8 cellular contexts compared by ENCODE assay signal in genomic region chr14:69151458-69152180, GRCh38. TPM values are rescaled to one million over a fixed set of nuclear protein-coding genes. Genes with fewer than 3 reads are reported as not detected.
DNase-seq lines count a peak whose midpoint lies in the region; ATAC-seq, FAIRE-seq and TF ChIP-seq lines count a peak whose summit lies in the region.

No MANE protein-coding gene starts in this region.

- H3K4me1 Mint-ChIP-seq in dendritic cell treated with granulocyte-macrophage colony-stimulating factor and Interleukin-4, amounts not matched to agents 40 ng/mL and 50 ng/mL, for 4 days (ENCODE audit: low read depth) = peaks cover 41% of the 10 kb centered on the region

- ATAC-seq in GM18511 (IDR thresholded peaks at IDR 0.05; ENCODE audit: unreplicated experiment) = peak; percentile 46
- peak; percentile 53 for ATAC-seq in HG03280 (IDR thresholded peaks at IDR 0.05; ENCODE audit: unreplicated experiment)
- peak; percentile 77 for ATAC-seq in HepG2

- 0% methylated on average over 14 of the region's 57 CpGs for WGBS in HepG2 (ENCODE audit: low lambda C conversion rate)

- H3K79me2 ChIP-seq in HepG2 (ENCODE audit: insufficient read depth, low read length) = peaks cover 46% of the 10 kb centered on the region

- CTCF ChIA-PET in HepG2 (lab: Yijun Ruan, JAX; ENCODE audit: low intra/inter-chr PET ratio, low total read pairs) = interaction anchor here (1.6 kb wide), 1 partner anchor 22 kb away, joined by 6 read pairs; no protein-coding TSS in a partner anchor

- intact Hi-C loops in dendritic cell treated with granulocyte-macrophage colony-stimulating factor and Interleukin-4, amounts not matched to agents 40 ng/mL and 50 ng/mL, for 4 days (cut with micrococcal nuclease) = loop anchor here (2.0 to 5.0 kb wide), 2 partner anchors 41 to 175 kb away; partner anchors contain the start of gene EXD2
- intact Hi-C loops in HepG2 (cut with micrococcal nuclease; ENCODE audit: unreplicated experiment) = loop anchor here (1.0 kb wide), 1 partner anchor 22 kb away; no protein-coding TSS in a partner anchor

- peak in 1 of 2 experiments; percentile 45; a peak in 2 of 4 replicates for TF ChIP-seq EP300 in HepG2 (IDR thresholded peaks at IDR 0.05; ENCODE audit: low read depth in 2 of 2, low read length in 2 of 2)
- no peak for TF ChIP-seq EP300 in HepG2 (CRISPR knock-in tag; IDR thresholded peaks at IDR 0.05; ENCODE audit: borderline replicate concordance)

- in situ Hi-C loops in HepG2 (cut with HindIII; ENCODE audit: extremely low pct_ligation_motif_present, low pct_unique_long_range_greater_than_20kb) = no loop called here

- no peaks in the 10 kb centered on the region for H3K9me3 Mint-ChIP-seq in dendritic cell treated with granulocyte-macrophage colony-stimulating factor and Interleukin-4, amounts not matched to agents 40 ng/mL and 50 ng/mL, for 4 days

- H2AFZ ChIP-seq in HepG2 (ENCODE audit: low read length) = no peak overlapping the region

- 0 out of 5 replicates have a peak, but pooled peaks cover 0 to 3% of the 10 kb centered on the region in 2 experiments for H3K36me3 ChIP-seq in HepG2 (replicated peaks in 1 of 2; ENCODE audit: control insufficient read depth in 1 of 2, insufficient read depth in 2 of 2, low read length in 2 of 2)

- H3K4me3 Mint-ChIP-seq in dendritic cell treated with granulocyte-macrophage colony-stimulating factor and Interleukin-4, amounts not matched to agents 40 ng/mL and 50 ng/mL, for 4 days = peak overlapping the region; percentile 92

- H3K4me2 ChIP-seq in HepG2 (ENCODE audit: low read depth, low read length) = peak overlapping the region; percentile 77

- peak overlapping the region; percentile 90 for H3K27ac ChIP-seq in HepG2 (ENCODE audit: extremely low read length, insufficient read depth, low read length)

- no peak for FAIRE-seq in HepG2 (lab: Jason Lieb, UNC)

- no peak for TF ChIP-seq RAD21 in HepG2 (CRISPR knock-in tag; IDR thresholded peaks at IDR 0.05)

- no peaks in the 10 kb centered on the region for H3K9me3 ChIP-seq in HepG2 (ENCODE audit: low read length)

- H3K9ac ChIP-seq in HepG2 (ENCODE audit: insufficient read depth, low read depth, low read length) = peak overlapping the region; percentile 94

- no peaks in the 10 kb centered on the region for H4K20me1 ChIP-seq in HepG2 (ENCODE audit: insufficient read depth, low read length)

- H3K27me3 Mint-ChIP-seq in dendritic cell treated with granulocyte-macrophage colony-stimulating factor and Interleukin-4, amounts not matched to agents 40 ng/mL and 50 ng/mL, for 4 days = peaks cover 8% of the 10 kb centered on the region

- TF ChIP-seq POLR2A in HepG2 (IDR thresholded peaks at IDR 0.05; ENCODE audit: insufficient read depth in 1 of 2, low read depth in 2 of 2, low read length in 2 of 2) = peak in 1 of 2 experiments; percentile 19; a peak in 1 of 4 replicates

- peak overlapping the region; percentile 95 to 99 (median 96) for H3K4me3 ChIP-seq in HepG2 (replicated peaks in 1 of 3; ENCODE audit: insufficient read depth in 1 of 3, low read depth in 2 of 3, low read length in 3 of 3)

- H3K36me3 Mint-ChIP-seq in dendritic cell treated with granulocyte-macrophage colony-stimulating factor and Interleukin-4, amounts not matched to agents 40 ng/mL and 50 ng/mL, for 4 days (ENCODE audit: low read depth) = peaks cover 52% of the 10 kb centered on the region

- POLR2A ChIA-PET in HepG2 (lab: Yijun Ruan, JAX) = interaction anchor here (0.8 to 2.4 kb wide), 4 partner anchors 12 to 1208 kb away, joined by 3 to 8 read pairs (median 4); partner anchors contain the start of genes COX16 and EXD2

- H3K27ac Mint-ChIP-seq in dendritic cell treated with granulocyte-macrophage colony-stimulating factor and Interleukin-4, amounts not matched to agents 40 ng/mL and 50 ng/mL, for 4 days = peak overlapping the region; percentile 96

- peak; percentile 83 for TF ChIP-seq CTCF in HepG2 (CRISPR knock-in tag; IDR thresholded peaks at IDR 0.05)

- H3K27me3 ChIP-seq in HepG2 (ENCODE audit: control insufficient read depth in 1 of 2, insufficient read depth in 2 of 2, low read length in 2 of 2) = no peaks in the 10 kb centered on the region; a peak in 1 of 5 replicates

- DNase-seq in A172 (ENCODE audit: low spot score) (peak; percentile 16), NCI-H526 treated with DMSO at 0.1 percent for 48 hours (lab: John Stamatoyannopoulos, UW) (peak; percentile 42), HepG2 (ENCODE audit: low spot score) (peak; percentile 55)
- peak; percentile 57 to 62 for DNase-seq in activated CD4-positive, alpha-beta T cell treated with anti-CD3 and anti-CD28 coated beads, Interleukin-2, amount 50 U/mL, for 24 hours (ENCODE audit: low read depth in 1 of 2, low spot score in 1 of 2)
- DNase-seq in stimulated activated CD4-positive, alpha-beta T cell treated with anti-CD3 and anti-CD28 coated beads, Interleukin-4, amount 100 ng/mL, for 1 hour = peak; percentile 80

- no TSS peak for BruUV-seq in HepG2 (replicated peaks; lab: Mats Ljungman, UMichigan)

- H3K4me1 ChIP-seq in HepG2 (ENCODE audit: insufficient read depth, low read length) = peaks cover 48% of the 10 kb centered on the region

TF ChIP-seq in HepG2, 621 proteins besides CTCF, POLR2A, EP300 and RAD21 (continues in another document):
- TF ChIP-seq, protein P1, sequence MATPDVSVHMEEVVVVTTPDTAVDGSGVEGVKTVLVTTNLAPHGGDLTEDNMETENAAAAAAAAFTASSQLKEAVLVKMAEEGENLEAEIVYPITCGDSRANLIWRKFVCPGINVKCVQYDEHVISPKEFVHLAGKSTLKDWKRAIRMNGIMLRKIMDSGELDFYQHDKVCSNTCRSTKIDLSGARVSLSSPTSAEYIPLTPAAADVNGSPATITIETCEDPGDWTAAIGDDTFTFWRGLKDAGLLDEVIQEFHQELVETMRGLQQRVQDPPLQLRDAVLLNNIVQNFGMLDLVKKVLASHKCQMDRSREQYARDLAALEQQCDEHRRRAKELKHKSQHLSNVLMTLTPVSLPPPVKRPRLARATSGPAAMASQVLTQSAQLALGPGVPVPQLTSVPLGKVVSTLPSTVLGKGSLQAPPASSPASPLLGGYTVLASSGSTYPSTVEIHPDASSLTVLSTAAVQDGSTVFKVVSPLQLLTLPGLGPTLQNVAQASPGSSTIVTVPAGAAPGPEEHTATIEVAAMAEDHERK (CRISPR knock-in tag; IDR thresholded peaks at IDR 0.05; ENCODE audit: low read depth) = 0 out of 2 replicates have a peak, but pooled peaks have one; percentile 15
- TF ChIP-seq ZNF773 (CRISPR knock-in tag; IDR thresholded peaks at IDR 0.05; ENCODE audit: borderline replicate concordance) = peak; percentile 84; the same call in 1 of the 2 replicates
- no peak for TF ChIP-seq HOXA7 (CRISPR knock-in tag; IDR thresholded peaks at IDR 0.05)
- peak; percentile 91 for TF ChIP-seq PHF21A (CRISPR knock-in tag; IDR thresholded peaks at IDR 0.05)

RNA-seq across cellular contexts. Expression of gene DCAF5, which starts 1.3 kb away (rescaled TPM):
- total RNA-seq in A172 (2014; rRNA removed; shearing (Covaris generic)) = 3.9 and 6.7 TPM in 2 replicates
- total RNA-seq in HepG2 (2016; rRNA removed; fragmentation: Illumina TruSeq; extraction: Trizol) = 11.3 and 13.4 TPM in 2 replicates
- total RNA-seq in HepG2 (2016; cell fraction: cytosol; rRNA removed; fragmentation: Illumina TruSeq; extraction: Trizol; ENCODE audit: low read depth) = 14.0 and 15.7 TPM in 2 replicates
- 10.5 and 13.2 TPM in 2 replicates for total RNA-seq in HepG2 (2016; cell fraction: insoluble cytoplasmic fraction; rRNA removed; fragmentation: Illumina TruSeq; extraction: Trizol)
- total RNA-seq in HepG2 (2016; cell fraction: membrane; rRNA removed; fragmentation: Illumina TruSeq; extraction: Trizol) = 9.5 and 9.8 TPM in 2 replicates
- 20.7 and 25.2 TPM in 2 replicates for total RNA-seq in HepG2 (2016; cell fraction: nucleus; rRNA removed; fragmentation: Illumina TruSeq; extraction: Trizol)
- 31.6 and 35.3 TPM in 2 replicates for polyA plus RNA-seq in HepG2 (2011; rRNA removed)
- 19.2 and 21.6 TPM in 2 replicates for polyA plus RNA-seq in HepG2 (2011; cell fraction: cytosol; rRNA removed)
- polyA plus RNA-seq in HepG2 (2011; cell fraction: nucleus; rRNA removed) = 106 and 114 TPM in 2 replicates
- polyA plus RNA-seq in HepG2 (2012) = 17.9 and 19.9 TPM in 2 replicates
- 1.9 and 2.4 TPM in 2 replicates for polyA plus RNA-seq in HepG2 (2016; cell fraction: cytosol; fragmentation: Illumina TruSeq; extraction: Trizol; ENCODE audit: low read depth)
- 12.6 and 16.2 TPM in 2 replicates for polyA plus RNA-seq in HepG2 (2016; cell fraction: insoluble cytoplasmic fraction; fragmentation: Illumina TruSeq; extraction: Trizol; ENCODE audit: low read depth)
- 5.8 and 7.2 TPM in 2 replicates for polyA plus RNA-seq in HepG2 (2016; cell fraction: membrane; fragmentation: Illumina TruSeq; extraction: Trizol; ENCODE audit: low read depth)
- polyA plus RNA-seq in HepG2 (2016; cell fraction: nucleus; fragmentation: Illumina TruSeq; extraction: Trizol; ENCODE audit: insufficient read depth, low read depth) = 62.6 and 71.6 TPM in 2 replicates
- polyA minus RNA-seq in HepG2 (2011; rRNA and poly(A)+ RNA removed; ENCODE audit: low replicate concordance) = 20.3 and 28.1 TPM in 2 replicates
- polyA minus RNA-seq in HepG2 (2011; cell fraction: cytosol; rRNA and poly(A)+ RNA removed) = 8.2 and 11.8 TPM in 2 replicates
- polyA minus RNA-seq in HepG2 (2011; cell fraction: nucleus; rRNA and poly(A)+ RNA removed) = 30.5 and 35.4 TPM in 2 replicates

RNA-seq across cellular contexts. Expression of gene EXD2, which starts 39.7 kb away (rescaled TPM):
- 10.7 and 11.0 TPM in 2 replicates for total RNA-seq in A172 (2014; rRNA removed; shearing (Covaris generic))
- total RNA-seq in HepG2 (2016; rRNA removed; fragmentation: Illumina TruSeq; extraction: Trizol) = 8.8 and 15.1 TPM in 2 replicates
- total RNA-seq in HepG2 (2016; cell fraction: cytosol; rRNA removed; fragmentation: Illumina TruSeq; extraction: Trizol; ENCODE audit: low read depth) = 2.9 and 3.0 TPM in 2 replicates
- total RNA-seq in HepG2 (2016; cell fraction: insoluble cytoplasmic fraction; rRNA removed; fragmentation: Illumina TruSeq; extraction: Trizol) = 8.7 and 15.8 TPM in 2 replicates
- total RNA-seq in HepG2 (2016; cell fraction: membrane; rRNA removed; fragmentation: Illumina TruSeq; extraction: Trizol) = 4.0 and 5.4 TPM in 2 replicates
- 13.7 and 15.0 TPM in 2 replicates for total RNA-seq in HepG2 (2016; cell fraction: nucleus; rRNA removed; fragmentation: Illumina TruSeq; extraction: Trizol)
- polyA plus RNA-seq in HepG2 (2011; rRNA removed) = 9.5 and 10.8 TPM in 2 replicates
- polyA plus RNA-seq in HepG2 (2011; cell fraction: cytosol; rRNA removed) = 6.8 and 9.2 TPM in 2 replicates
- polyA plus RNA-seq in HepG2 (2011; cell fraction: nucleus; rRNA removed) = 9.2 and 11.8 TPM in 2 replicates
- 9.4 and 11.0 TPM in 2 replicates for polyA plus RNA-seq in HepG2 (2012)
- polyA plus RNA-seq in HepG2 (2016; cell fraction: cytosol; fragmentation: Illumina TruSeq; extraction: Trizol; ENCODE audit: low read depth) = 0.63 and 0.70 TPM in 2 replicates
- 6.5 and 6.9 TPM in 2 replicates for polyA plus RNA-seq in HepG2 (2016; cell fraction: insoluble cytoplasmic fraction; fragmentation: Illumina TruSeq; extraction: Trizol; ENCODE audit: low read depth)
- 2.1 and 2.3 TPM in 2 replicates for polyA plus RNA-seq in HepG2 (2016; cell fraction: membrane; fragmentation: Illumina TruSeq; extraction: Trizol; ENCODE audit: low read depth)
- polyA plus RNA-seq in HepG2 (2016; cell fraction: nucleus; fragmentation: Illumina TruSeq; extraction: Trizol; ENCODE audit: insufficient read depth, low read depth) = 15.3 and 17.3 TPM in 2 replicates
- polyA minus RNA-seq in HepG2 (2011; rRNA and poly(A)+ RNA removed; ENCODE audit: low replicate concordance) = 10.3 and 14.0 TPM in 2 replicates
- polyA minus RNA-seq in HepG2 (2011; cell fraction: cytosol; rRNA and poly(A)+ RNA removed) = 6.9 and 7.7 TPM in 2 replicates
- polyA minus RNA-seq in HepG2 (2011; cell fraction: nucleus; rRNA and poly(A)+ RNA removed) = 10.8 and 11.7 TPM in 2 replicates

Comparison
In these comparisons a context has a peak if more than half of its experiments do, and no peak if none do; other contexts are left out.
1. Peak in every context shown above with its lines: DNase-seq, ATAC-seq, H3K4me3 ChIP-seq and H3K27ac ChIP-seq.
2. DNase-seq: peak in every context shown above with its lines; median percentile 80 in stimulated activated CD4-positive, alpha-beta T cell treated with anti-CD3 and anti-CD28 coated beads, Interleukin-4, amount 100 ng/mL, for 1 hour; 60 in activated CD4-positive, alpha-beta T cell treated with anti-CD3 and anti-CD28 coated beads, Interleukin-2, amount 50 U/mL, for 24 hours; 55 in HepG2; 42 in NCI-H526 treated with DMSO at 0.1 percent for 48 hours; 16 in A172.